24 cellular contexts compared by ENCODE assay signal in the genomic region with DNA sequence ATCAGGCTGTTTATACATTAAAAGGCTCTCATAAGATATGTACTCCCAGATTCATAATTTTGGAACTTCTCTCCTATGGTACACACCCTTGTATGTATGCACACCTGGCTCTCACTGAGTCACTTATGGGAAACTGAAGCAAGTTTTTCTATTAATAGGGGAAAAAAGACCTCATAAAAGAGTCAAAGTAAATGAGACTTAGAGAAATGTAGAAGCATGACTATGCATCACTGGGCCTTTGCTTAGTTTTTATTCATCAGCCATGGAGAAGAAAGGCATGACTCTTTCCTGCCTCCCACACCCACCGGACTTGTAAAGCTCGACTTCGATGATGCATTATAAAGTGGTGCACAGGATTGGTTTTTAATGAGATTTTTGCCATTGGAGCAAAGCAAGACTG. TPM values are rescaled to one million over a fixed set of nuclear protein-coding genes. Genes with fewer than 3 reads are reported as not detected.
DNase-seq lines count a peak whose midpoint lies in the region; ATAC-seq, FAIRE-seq and TF ChIP-seq lines count a peak whose summit lies in the region.
"Had no signal": no experiment of that assay in that cellular context is flagged by ENCODE, and none has a peak within 500 bp of the region (broad histone marks: within the 10 kb centered on the region; RNA-seq: fewer than 3 reads in every experiment).

No MANE protein-coding gene starts in this region.

- no peak overlapping the region for H3K27ac ChIP-seq in endodermal cell (ENCODE audit: low read depth, low read length)
- no peak overlapping the region for H3K27ac ChIP-seq in CD4-positive, alpha-beta T cell (ENCODE audit: low read depth, low read length)
- H3K27ac ChIP-seq: C4-2B, HL-60, testis had no signal

- TF ChIP-seq POLR2A in GM12892 (IDR thresholded peaks at IDR 0.05; ENCODE audit: low read depth, low read length): no peak

- 98 to 100% methylated on average over 2 to 3 of the region's 3 CpGs for WGBS in endodermal cell (ENCODE audit: insufficient coverage in 1 of 2, insufficient read length in 1 of 2), 2 experiments

- H3K4me3 Mint-ChIP-seq in activated CD4-positive, alpha-beta T cell treated with anti-CD3 and anti-CD28 coated beads for 36 hours: no peak overlapping the region
- no peak overlapping the region for H3K4me3 Mint-ChIP-seq in memory B cell
- no peak overlapping the region for H3K4me3 Mint-ChIP-seq in endodermal cell
- no peak overlapping the region for H3K4me3 Mint-ChIP-seq in CD4-positive, alpha-beta T cell
- H3K4me3 Mint-ChIP-seq: H9, IgD-negative memory B cell, nephron progenitor cell had no signal

- H3K4me1 Mint-ChIP-seq in activated CD4-positive, alpha-beta T cell treated with anti-CD3 and anti-CD28 coated beads for 36 hours: peaks cover 50% of the 10 kb centered on the region
- H3K4me1 Mint-ChIP-seq in memory B cell (peaks cover 25% of the 10 kb centered on the region), endodermal cell (no peaks in the 10 kb centered on the region)
- peaks cover 30% of the 10 kb centered on the region for H3K4me1 Mint-ChIP-seq in CD4-positive, alpha-beta T cell (ENCODE audit: low read depth)
- H3K4me1 Mint-ChIP-seq: H9, nephron progenitor cell had no signal

- peaks cover 79% of the 10 kb centered on the region for H3K36me3 Mint-ChIP-seq in activated CD4-positive, alpha-beta T cell treated with anti-CD3 and anti-CD28 coated beads for 36 hours (ENCODE audit: low read depth)
- H3K36me3 Mint-ChIP-seq in memory B cell (peaks cover 18% of the 10 kb centered on the region), endodermal cell (ENCODE audit: low read depth) (peaks cover 95% of the 10 kb centered on the region)
- peaks cover 100% of the 10 kb centered on the region for H3K36me3 Mint-ChIP-seq in CD4-positive, alpha-beta T cell (ENCODE audit: low read depth)

- H3K9me3 ChIP-seq in endodermal cell (ENCODE audit: control insufficient read depth, low read length): peaks cover 3% of the 10 kb centered on the region
- H3K9me3 ChIP-seq in CD4-positive, alpha-beta T cell (ENCODE audit: control insufficient read depth, low read length): no peaks in the 10 kb centered on the region
- H3K9me3 ChIP-seq: testis had no signal

- no peak overlapping the region for H3K9ac ChIP-seq in endodermal cell (ENCODE audit: extremely low read depth, low read length, poor library complexity, severe bottlenecking)

- in situ Hi-C loops in astrocyte of the spinal cord (cut with HindIII; ENCODE audit: low sequenced_read_pairs): no loop called here

- peak; percentile 37 for DNase-seq in activated CD4-positive, alpha-beta T cell treated with anti-CD3 and anti-CD28 coated beads for 36 hours
- DNase-seq in activated CD4-positive, alpha-beta T cell treated with anti-CD3 and anti-CD28 coated beads, Interleukin-2, amount 50 U/mL, for 4 hours: no peak
- DNase-seq in GM12892 (ENCODE audit: insufficient read length): no peak
- peak; percentile 44 for DNase-seq in astrocyte of the spinal cord (ENCODE audit: low read depth, low spot score)
- DNase-seq in memory B cell (ENCODE audit: low spot score in 2 of 2): no peak
- DNase-seq in stimulated activated naive CD8-positive, alpha-beta T cell treated with anti-CD3 and anti-CD28 coated beads, Interleukin-15, Interleukin-2, amounts not matched to agents 100 U/mL and 50 U/mL, for 24 hours: no peak
- DNase-seq in endodermal cell: no peak
- no peak for DNase-seq in CD4-positive, alpha-beta T cell
- DNase-seq: 8988T; activated CD4-positive, alpha-beta T cell treated with anti-CD3 and anti-CD28 coated beads, Interleukin-2, amount 50 U/mL, for 48 hours; activated T-cell treated with anti-CD3 and anti-CD28 coated beads, Interleukin-2, amount 50 U/mL, for 72 hours; effector CD8-positive, alpha-beta T cell; H9; hippocampal formation; NCI-H1930; NCI-H446; nephron progenitor cell; NK-92 treated with Interleukin-12 subunit alpha and Interleukin-12 subunit beta, amount 100 ng/mL, for 24 hours; small intestine; stimulated activated CD8-positive, alpha-beta memory T cell treated with anti-CD3 and anti-CD28 coated beads, Interleukin-4, amount 100 ng/mL, for 48 hours; testis had no signal

- peak; percentile 21 for ATAC-seq in activated CD4-positive, alpha-beta T cell treated with anti-CD3 and anti-CD28 coated beads for 36 hours
- ATAC-seq in memory B cell (ENCODE audit: low read depth): no peak
- no peak for ATAC-seq in stimulated activated naive CD8-positive, alpha-beta T cell treated with anti-CD3 and anti-CD28 coated beads, Interleukin-15, Interleukin-2, amounts not matched to agents 100 U/mL and 50 U/mL, for 24 hours
- no peak for ATAC-seq in CD4-positive, alpha-beta T cell (ENCODE audit: poor library complexity)
- ATAC-seq: activated T-cell treated with anti-CD3 and anti-CD28 coated beads, Interleukin-2, amount 50 U/mL, for 72 hours had no signal

- H3K27ac Mint-ChIP-seq in activated CD4-positive, alpha-beta T cell treated with anti-CD3 and anti-CD28 coated beads for 36 hours: no peak overlapping the region
- H3K27ac Mint-ChIP-seq in memory B cell: peak overlapping the region; percentile 67
- H3K27ac Mint-ChIP-seq in endodermal cell: no peak overlapping the region
- H3K27ac Mint-ChIP-seq in CD4-positive, alpha-beta T cell: no peak overlapping the region
- H3K27ac Mint-ChIP-seq: H9 had no signal

- no peak for TF ChIP-seq CTCF in astrocyte of the spinal cord (IDR thresholded peaks at IDR 0.05; ENCODE audit: low read depth, low read length)
- TF ChIP-seq CTCF in endodermal cell (conservative IDR thresholded peaks at IDR 0.05): no peak
- no peak for TF ChIP-seq CTCF in CD4-positive, alpha-beta T cell (IDR thresholded peaks at IDR 0.05)

- peaks cover 93% of the 10 kb centered on the region for H3K36me3 ChIP-seq in endodermal cell (ENCODE audit: control insufficient read depth, insufficient read depth, low read length)

- FAIRE-seq in GM12892 (lab: Jason Lieb, UNC): peak; percentile 33
- FAIRE-seq: small intestine had no signal

- POLR2A ChIA-PET in activated CD4-positive, alpha-beta T cell treated with anti-CD3 and anti-CD28 coated beads for 36 hours (lab: Charles Lee): no interaction called here
- POLR2A ChIA-PET in CD4-positive, alpha-beta T cell (lab: Charles Lee): no interaction called here

- H3K27me3 ChIP-seq in endodermal cell (ENCODE audit: control insufficient read depth, insufficient read depth, low read length, poor library complexity, severe bottlenecking): no peaks in the 10 kb centered on the region
- H3K27me3 ChIP-seq in CD4-positive, alpha-beta T cell (ENCODE audit: control insufficient read depth, insufficient read depth, low read length): no peaks in the 10 kb centered on the region
- H3K27me3 ChIP-seq: testis had no signal

- intact Hi-C loops in activated CD4-positive, alpha-beta T cell treated with anti-CD3 and anti-CD28 coated beads for 36 hours (cut with DNase I, micrococcal nuclease): loop anchor here (2.0 to 5.0 kb wide), 3 partner anchors 20 to 407 kb away; no protein-coding TSS in a partner anchor
- intact Hi-C loops in CD4-positive, alpha-beta T cell (cut with DNase I, micrococcal nuclease): no loop called here

- CTCF ChIA-PET in activated CD4-positive, alpha-beta T cell treated with anti-CD3 and anti-CD28 coated beads for 36 hours (lab: Charles Lee): interaction anchor here (0.8 to 0.9 kb wide), 2 partner anchors 17 to 18 kb away, joined by 3 to 4 read pairs; no protein-coding TSS in a partner anchor
- CTCF ChIA-PET in CD4-positive, alpha-beta T cell (lab: Charles Lee): no interaction called here

- no peaks in the 10 kb centered on the region for H3K4me1 ChIP-seq in endodermal cell (ENCODE audit: control insufficient read depth, insufficient read depth, low read length)
- H3K4me1 ChIP-seq: testis had no signal

- no peaks in the 10 kb centered on the region for H3K9me3 Mint-ChIP-seq in activated CD4-positive, alpha-beta T cell treated with anti-CD3 and anti-CD28 coated beads for 36 hours (ENCODE audit: low read depth)
- H3K9me3 Mint-ChIP-seq in memory B cell: no peaks in the 10 kb centered on the region
- H3K9me3 Mint-ChIP-seq in endodermal cell: peaks cover 3% of the 10 kb centered on the region
- H3K9me3 Mint-ChIP-seq in CD4-positive, alpha-beta T cell: no peaks in the 10 kb centered on the region
- H3K9me3 Mint-ChIP-seq: activated T-cell treated with anti-CD3 and anti-CD28 coated beads, Interleukin-2, amount 50 U/mL, for 72 hours; IgD-negative memory B cell had no signal

- H3K27me3 Mint-ChIP-seq in activated CD4-positive, alpha-beta T cell treated with anti-CD3 and anti-CD28 coated beads for 36 hours: no peaks in the 10 kb centered on the region
- H3K27me3 Mint-ChIP-seq in memory B cell (no peaks in the 10 kb centered on the region), endodermal cell (ENCODE audit: insufficient read depth) (no peaks in the 10 kb centered on the region)
- H3K27me3 Mint-ChIP-seq in CD4-positive, alpha-beta T cell: no peaks in the 10 kb centered on the region
- H3K27me3 Mint-ChIP-seq: IgD-negative memory B cell had no signal

- no peak overlapping the region for H3K4me3 ChIP-seq in astrocyte of the spinal cord (ENCODE audit: low read depth, low read length)
- no peak overlapping the region for H3K4me3 ChIP-seq in endodermal cell (ENCODE audit: low read length)
- H3K4me3 ChIP-seq: testis had no signal

RNA-seq across cellular contexts. Expression of a gene that starts 28.2 kb away (rescaled TPM):
- total RNA-seq in activated CD4-positive, alpha-beta T cell treated with anti-CD3 and anti-CD28 coated beads for 36 hours: 10 to 100 TPM; 59.6 to 77.0 TPM
- 7.1 TPM for polyA plus RNA-seq in GM12892 (2012; ENCODE audit: missing spikeins)
- total RNA-seq in endodermal cell: 10 to 100 TPM; 81.0 to 99.0 TPM
- 35.0 TPM for polyA plus RNA-seq in endodermal cell (2013, experiment 1 of 2)
- 31.5 TPM for polyA plus RNA-seq in endodermal cell (2013, experiment 2 of 2)
- total RNA-seq in CD4-positive, alpha-beta T cell: 10 to 100 TPM; 17.2 to 17.8 TPM

Comparison
In these comparisons a context has a peak if more than half of its experiments do, and no peak if none do; other contexts are left out.
1. DNase-seq: peak in activated CD4-positive, alpha-beta T cell treated with anti-CD3 and anti-CD28 coated beads for 36 hours (single experiment) and astrocyte of the spinal cord (single experiment); none in activated CD4-positive, alpha-beta T cell treated with anti-CD3 and anti-CD28 coated beads, Interleukin-2, amount 50 U/mL, for 4 hours (0 of 2), GM12892 (single experiment), memory B cell (0 of 2), stimulated activated naive CD8-positive, alpha-beta T cell treated with anti-CD3 and anti-CD28 coated beads, Interleukin-15, Interleukin-2, amounts not matched to agents 100 U/mL and 50 U/mL, for 24 hours (single experiment), endodermal cell (single experiment) and CD4-positive, alpha-beta T cell (0 of 10).
2. intact Hi-C loops: an anchor here in activated CD4-positive, alpha-beta T cell treated with anti-CD3 and anti-CD28 coated beads for 36 hours (2.0 to 5.0 kb wide); none called in CD4-positive, alpha-beta T cell.